ENCODE assay signal across 22 cellular contexts in the genomic region with DNA sequence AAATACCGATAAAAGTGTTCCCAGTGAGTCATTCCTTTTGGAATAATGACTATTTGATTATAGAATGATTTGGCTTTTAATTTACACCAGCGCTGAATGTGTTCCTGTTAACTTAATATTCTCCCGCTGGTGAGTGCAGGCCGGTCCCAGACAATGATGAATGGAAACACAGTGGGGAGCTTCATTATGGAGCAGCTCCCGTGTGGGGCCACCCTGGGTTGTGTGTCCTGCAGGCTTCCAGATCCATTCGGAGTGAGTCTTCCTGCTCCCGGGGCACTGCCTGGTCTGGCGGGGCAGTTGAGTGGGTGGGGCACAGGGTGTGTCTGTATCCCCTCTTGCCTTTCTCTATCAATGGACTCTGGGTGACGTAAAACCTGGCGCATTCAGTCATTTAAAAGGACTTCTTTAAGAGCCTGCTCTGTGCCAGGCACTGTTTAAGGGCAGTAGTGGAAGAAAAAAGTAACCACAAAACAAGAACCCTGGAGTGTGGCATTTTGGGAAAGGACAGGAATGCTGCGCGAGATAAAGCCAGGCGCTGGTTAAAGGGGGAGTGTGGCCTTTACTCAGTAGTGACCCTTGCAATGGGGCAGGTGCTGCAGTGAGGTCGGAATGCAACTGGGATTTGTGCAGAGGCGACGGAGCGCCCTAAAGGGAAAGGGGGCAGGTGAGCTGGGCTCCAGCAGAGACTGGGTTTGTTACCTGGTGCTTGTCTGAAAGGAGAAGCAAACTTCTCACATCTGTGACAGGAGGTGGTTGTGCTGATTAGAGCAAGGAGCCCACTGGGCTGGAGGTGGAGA.
DNase-seq lines count a peak whose midpoint lies in the region; ATAC-seq and TF ChIP-seq lines count a peak whose summit lies in the region.
"Had no signal": no experiment of that assay in that cellular context is flagged by ENCODE, and none has a peak within 500 bp of the region (broad histone marks: within the 10 kb centered on the region; RNA-seq: fewer than 3 reads in every experiment).

No MANE protein-coding gene starts in this region.

- DNase-seq in H7 (peak; percentile 68), NCI-H146 treated with DMSO at 0.1 percent for 48 hours (lab: John Stamatoyannopoulos, UW; ENCODE audit: unreplicated experiment) (peak; percentile 49), WTC11 (ENCODE audit: low spot score) (peak; percentile 17), retina (peak; percentile 56), DMS53 (lab: John Stamatoyannopoulos, UW) (no peak), AG20443 (ENCODE audit: low spot score) (no peak), COLO668 (lab: John Stamatoyannopoulos, UW; ENCODE audit: unreplicated experiment) (no peak)
- DNase-seq: DMS 273 treated with DMSO at 0.1 percent for 48 hours, GM23248, HFFc6, KBM-7, NCI-H1105, NCI-H187 treated with DMSO at 0.1 percent for 48 hours, NCI-H2171 treated with DMSO at 0.1 percent for 48 hours, PC-3, RPMI8226, SIG-M5, T-cell had no signal

- H3K27me3 ChIP-seq in H7 (ENCODE audit: control insufficient read depth, insufficient read depth, low read length): no peaks in the 10 kb centered on the region

- POLR2A ChIA-PET in WTC11 (lab: Charles Lee): no interaction called here

- H3K4me3 Mint-ChIP-seq in WTC11: no peak overlapping the region
- H3K4me3 Mint-ChIP-seq: CD14-positive monocyte, HFFc6, T-cell had no signal

- H3K4me1 Mint-ChIP-seq in WTC11: peaks cover 22% of the 10 kb centered on the region
- H3K4me1 Mint-ChIP-seq: CD14-positive monocyte, T-cell had no signal

- no peaks in the 10 kb centered on the region; the same call in 1 of the 2 replicates for H3K27me3 Mint-ChIP-seq in WTC11 (ENCODE audit: low read depth)
- H3K27me3 Mint-ChIP-seq: T-cell had no signal

- H3K27ac Mint-ChIP-seq in WTC11: 0 out of 2 replicates have a peak overlapping the region, but pooled peaks have one; percentile 54
- H3K27ac Mint-ChIP-seq: CD14-positive monocyte, HFFc6, T-cell had no signal

- TF ChIP-seq CTCF in WTC11 (IDR thresholded peaks at IDR 0.05): no peak

- no peak overlapping the region for H3K4me3 ChIP-seq in H7 (ENCODE audit: insufficient read depth, low read depth, low read length)
- H3K4me3 ChIP-seq: GM12878, GM23248 had no signal

- ATAC-seq in WTC11: peak; percentile 74
- ATAC-seq: GM12878, HepG2, PC-3, SK-N-SH treated with all-trans-retinoic acid at 6 μM for 48 hours, T-cell had no signal

- H3K36me3 ChIP-seq in H7 (replicated peaks; ENCODE audit: control insufficient read depth, insufficient read depth, low read length): no peaks in the 10 kb centered on the region

- peaks cover 2% of the 10 kb centered on the region; the same call in 1 of the 2 replicates for H3K36me3 Mint-ChIP-seq in WTC11
- H3K36me3 Mint-ChIP-seq: CD14-positive monocyte, T-cell had no signal

- peaks cover 10% of the 10 kb centered on the region for H3K9me3 Mint-ChIP-seq in WTC11
- H3K9me3 Mint-ChIP-seq: T-cell had no signal

- CTCF ChIA-PET in WTC11 (lab: Charles Lee): interaction anchor here (0.9 to 1.4 kb wide), 2 partner anchors 63 to 64 kb away, joined by 3 read pairs; no protein-coding TSS in a partner anchor

TF ChIP-seq in WTC11, 78 proteins besides CTCF, POLR2A, EP300 and RAD21:
- TF ChIP-seq RORB (CRISPR knock-in tag; IDR thresholded peaks at IDR 0.05) (no peak), ZNF423 (CRISPR knock-in tag; IDR thresholded peaks at IDR 0.05) (peak; percentile 33; the same call in 1 of the 2 replicates), NR2C2 (CRISPR knock-in tag; IDR thresholded peaks at IDR 0.05) (no peak)
- TF ChIP-seq, protein P1, sequence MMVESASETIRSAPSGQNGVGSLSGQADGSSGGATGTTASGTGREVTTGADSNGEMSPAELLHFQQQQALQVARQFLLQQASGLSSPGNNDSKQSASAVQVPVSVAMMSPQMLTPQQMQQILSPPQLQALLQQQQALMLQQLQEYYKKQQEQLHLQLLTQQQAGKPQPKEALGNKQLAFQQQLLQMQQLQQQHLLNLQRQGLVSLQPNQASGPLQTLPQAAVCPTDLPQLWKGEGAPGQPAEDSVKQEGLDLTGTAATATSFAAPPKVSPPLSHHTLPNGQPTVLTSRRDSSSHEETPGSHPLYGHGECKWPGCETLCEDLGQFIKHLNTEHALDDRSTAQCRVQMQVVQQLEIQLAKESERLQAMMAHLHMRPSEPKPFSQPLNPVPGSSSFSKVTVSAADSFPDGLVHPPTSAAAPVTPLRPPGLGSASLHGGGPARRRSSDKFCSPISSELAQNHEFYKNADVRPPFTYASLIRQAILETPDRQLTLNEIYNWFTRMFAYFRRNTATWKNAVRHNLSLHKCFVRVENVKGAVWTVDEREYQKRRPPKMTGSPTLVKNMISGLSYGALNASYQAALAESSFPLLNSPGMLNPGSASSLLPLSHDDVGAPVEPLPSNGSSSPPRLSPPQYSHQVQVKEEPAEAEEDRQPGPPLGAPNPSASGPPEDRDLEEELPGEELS (CRISPR knock-in tag; IDR thresholded peaks at IDR 0.05): no peak
- TF ChIP-seq, protein P2, sequence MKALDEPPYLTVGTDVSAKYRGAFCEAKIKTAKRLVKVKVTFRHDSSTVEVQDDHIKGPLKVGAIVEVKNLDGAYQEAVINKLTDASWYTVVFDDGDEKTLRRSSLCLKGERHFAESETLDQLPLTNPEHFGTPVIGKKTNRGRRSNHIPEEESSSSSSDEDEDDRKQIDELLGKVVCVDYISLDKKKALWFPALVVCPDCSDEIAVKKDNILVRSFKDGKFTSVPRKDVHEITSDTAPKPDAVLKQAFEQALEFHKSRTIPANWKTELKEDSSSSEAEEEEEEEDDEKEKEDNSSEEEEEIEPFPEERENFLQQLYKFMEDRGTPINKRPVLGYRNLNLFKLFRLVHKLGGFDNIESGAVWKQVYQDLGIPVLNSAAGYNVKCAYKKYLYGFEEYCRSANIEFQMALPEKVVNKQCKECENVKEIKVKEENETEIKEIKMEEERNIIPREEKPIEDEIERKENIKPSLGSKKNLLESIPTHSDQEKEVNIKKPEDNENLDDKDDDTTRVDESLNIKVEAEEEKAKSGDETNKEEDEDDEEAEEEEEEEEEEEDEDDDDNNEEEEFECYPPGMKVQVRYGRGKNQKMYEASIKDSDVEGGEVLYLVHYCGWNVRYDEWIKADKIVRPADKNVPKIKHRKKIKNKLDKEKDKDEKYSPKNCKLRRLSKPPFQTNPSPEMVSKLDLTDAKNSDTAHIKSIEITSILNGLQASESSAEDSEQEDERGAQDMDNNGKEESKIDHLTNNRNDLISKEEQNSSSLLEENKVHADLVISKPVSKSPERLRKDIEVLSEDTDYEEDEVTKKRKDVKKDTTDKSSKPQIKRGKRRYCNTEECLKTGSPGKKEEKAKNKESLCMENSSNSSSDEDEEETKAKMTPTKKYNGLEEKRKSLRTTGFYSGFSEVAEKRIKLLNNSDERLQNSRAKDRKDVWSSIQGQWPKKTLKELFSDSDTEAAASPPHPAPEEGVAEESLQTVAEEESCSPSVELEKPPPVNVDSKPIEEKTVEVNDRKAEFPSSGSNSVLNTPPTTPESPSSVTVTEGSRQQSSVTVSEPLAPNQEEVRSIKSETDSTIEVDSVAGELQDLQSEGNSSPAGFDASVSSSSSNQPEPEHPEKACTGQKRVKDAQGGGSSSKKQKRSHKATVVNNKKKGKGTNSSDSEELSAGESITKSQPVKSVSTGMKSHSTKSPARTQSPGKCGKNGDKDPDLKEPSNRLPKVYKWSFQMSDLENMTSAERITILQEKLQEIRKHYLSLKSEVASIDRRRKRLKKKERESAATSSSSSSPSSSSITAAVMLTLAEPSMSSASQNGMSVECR (CRISPR knock-in tag; IDR thresholded peaks at IDR 0.05; ENCODE audit: borderline replicate concordance): no peak
TF ChIP-seq in WTC11: peak in this region for 1.

Comparison
In these comparisons a context has a peak if more than half of its experiments do, and no peak if none do; other contexts are left out.
1. DNase-seq: peak in H7 (single experiment), NCI-H146 treated with DMSO at 0.1 percent for 48 hours (single experiment), WTC11 (single experiment) and retina (single experiment); none in DMS53 (single experiment), AG20443 (single experiment) and COLO668 (single experiment).